Comparison of ENCODE assay signal across 19 cellular contexts in genomic region chr2:241389697-241390096, GRCh38. TPM values are rescaled to one million over a fixed set of nuclear protein-coding genes. Genes with fewer than 3 reads are reported as not detected.
DNase-seq lines count a peak whose midpoint lies in the region; ATAC-seq and FAIRE-seq lines count a peak whose summit lies in the region.
"Had no signal": no experiment of that assay in that cellular context is flagged by ENCODE, and none has a peak within 500 bp of the region (broad histone marks: within the 10 kb centered on the region; RNA-seq: fewer than 3 reads in every experiment).

No MANE protein-coding gene starts in this region.

- H3K9me3 Mint-ChIP-seq in stimulated activated naive B cell treated with anti-CD40 and anti-IgM and Interleukin-4, amounts not matched to agents 10 μg/mL and 1 μg/mL and 100 μg/mL, for 72 hours, result no peaks in the 10 kb centered on the region
- H3K9me3 Mint-ChIP-seq: CD8-positive, alpha-beta T cell had no signal

- H3K27ac Mint-ChIP-seq in T-helper 17 cell, result peak overlapping the region; percentile 27
- no peak overlapping the region for H3K27ac Mint-ChIP-seq in stimulated activated naive B cell treated with anti-CD40 and anti-IgM and Interleukin-4, amounts not matched to agents 10 μg/mL and 1 μg/mL and 100 μg/mL, for 72 hours
- H3K27ac Mint-ChIP-seq: CD8-positive, alpha-beta T cell had no signal

- H3K9me3 ChIP-seq in T-helper 17 cell (ENCODE audit: control insufficient read depth, low read length, poor library complexity, severe bottlenecking), result no peaks in the 10 kb centered on the region
- H3K9me3 ChIP-seq: Peyer's patch had no signal

- ATAC-seq in T-helper 17 cell, result no peak
- peak; percentile 51 to 52 for ATAC-seq in stimulated activated naive B cell treated with anti-CD40 and anti-IgM and Interleukin-4, amounts not matched to agents 10 μg/mL and 1 μg/mL and 100 μg/mL, for 72 hours (replicated peaks)
- ATAC-seq: CD8-positive, alpha-beta T cell; HCT116; SK-N-SH treated with all-trans-retinoic acid at 6 μM for 48 hours had no signal

- no peaks in the 10 kb centered on the region for H3K27me3 Mint-ChIP-seq in T-helper 17 cell
- H3K27me3 Mint-ChIP-seq in stimulated activated naive B cell treated with anti-CD40 and anti-IgM and Interleukin-4, amounts not matched to agents 10 μg/mL and 1 μg/mL and 100 μg/mL, for 72 hours, result no peaks in the 10 kb centered on the region

- no peaks in the 10 kb centered on the region for H3K36me3 Mint-ChIP-seq in T-helper 17 cell (ENCODE audit: low read depth)
- H3K36me3 Mint-ChIP-seq in stimulated activated naive B cell treated with anti-CD40 and anti-IgM and Interleukin-4, amounts not matched to agents 10 μg/mL and 1 μg/mL and 100 μg/mL, for 72 hours, result peaks cover 12 to 35% of the 10 kb centered on the region in 2 donors

- in situ Hi-C loops in G401 (cut with HindIII; ENCODE audit: low sequenced_read_pairs), result no loop called here

- peaks cover 6% of the 10 kb centered on the region for H3K4me1 Mint-ChIP-seq in T-helper 17 cell
- H3K4me1 Mint-ChIP-seq in stimulated activated naive B cell treated with anti-CD40 and anti-IgM and Interleukin-4, amounts not matched to agents 10 μg/mL and 1 μg/mL and 100 μg/mL, for 72 hours, result peaks cover 38 to 51% of the 10 kb centered on the region in 2 donors

- peak overlapping the region; percentile 42 for H3K27ac ChIP-seq in epithelial cell of prostate
- H3K27ac ChIP-seq: Peyer's patch had no signal

- DNase-seq in G401 (ENCODE audit: low spot score), result peak; percentile 15
- DNase-seq in T-helper 17 cell, result no peak
- no peak for DNase-seq in epithelial cell of prostate (ENCODE audit: low read depth, low spot score)
- no peak for DNase-seq in stimulated activated naive B cell treated with anti-CD40 and anti-IgM and Interleukin-4, amounts not matched to agents 10 μg/mL and 1 μg/mL and 100 μg/mL, for 72 hours
- DNase-seq in activated gamma-delta T cell treated with Interleukin-2 at 50 U/mL for 16 hours, result no peak
- no peak for DNase-seq in urothelium cell line (ENCODE audit: low spot score)
- DNase-seq in 8988T, result no peak
- DNase-seq: ACHN; CD8-positive, alpha-beta T cell; KBM-7; NCI-H1092 treated with DMSO at 0.1 percent for 48 hours; NCI-H1436 treated with DMSO at 0.1 percent for 48 hours; NCI-H2029; NCI-H345; Peyer's patch had no signal

- H3K4me3 Mint-ChIP-seq in T-helper 17 cell, result no peak overlapping the region
- H3K4me3 Mint-ChIP-seq in stimulated activated naive B cell treated with anti-CD40 and anti-IgM and Interleukin-4, amounts not matched to agents 10 μg/mL and 1 μg/mL and 100 μg/mL, for 72 hours, result no peak overlapping the region
- H3K4me3 Mint-ChIP-seq: CD8-positive, alpha-beta T cell had no signal

- no peak for FAIRE-seq in urothelium cell line (lab: Jason Lieb, UNC)
- FAIRE-seq: GM12892, H1 had no signal

RNA-seq across cellular contexts. Expression of gene FARP2, which starts 33.6 kb away (rescaled TPM):
- 36.3 and 38.6 TPM in 2 replicates for total RNA-seq in G401 (2014; rRNA removed; shearing (Covaris generic))
- total RNA-seq in T-helper 17 cell, result 10 to 100 TPM; 18.0 to 28.1 TPM
